Comparison of ENCODE assay signal across 15 cellular contexts in the genomic region with DNA sequence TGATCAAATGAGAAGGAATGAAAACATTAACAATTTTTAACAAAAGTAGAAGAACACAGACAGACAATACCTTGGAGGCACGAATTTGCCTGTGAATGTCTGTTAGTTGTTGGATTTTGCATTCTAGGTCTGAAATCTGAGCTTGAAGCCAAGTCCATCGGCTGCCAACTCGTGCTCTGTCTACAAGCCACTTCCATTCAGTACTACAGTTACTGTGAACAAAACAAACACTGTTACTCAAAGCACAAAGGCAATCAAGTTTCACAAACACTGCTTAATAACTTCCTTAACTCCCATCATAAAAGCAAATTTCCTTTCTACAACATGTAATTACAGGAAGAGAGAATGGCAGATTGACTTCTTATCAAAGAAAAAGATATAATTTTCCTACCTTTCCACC. TPM values are rescaled to one million over a fixed set of nuclear protein-coding genes. Genes with fewer than 3 reads are reported as not detected.
DNase-seq lines count a peak whose midpoint lies in the region; ATAC-seq and TF ChIP-seq lines count a peak whose summit lies in the region.
"Had no signal": no experiment of that assay in that cellular context is flagged by ENCODE, and none has a peak within 500 bp of the region (broad histone marks: within the 10 kb centered on the region; RNA-seq: fewer than 3 reads in every experiment).

No MANE protein-coding gene starts in this region.

- H3K4me3 ChIP-seq in GM23338 (no peak overlapping the region), astrocyte of the cerebellum (ENCODE audit: low read depth, low read length) (no peak overlapping the region)
- H3K4me3 ChIP-seq: adrenal gland, HAP-1 had no signal

- no peaks in the 10 kb centered on the region for H3K9me2 ChIP-seq in GM23338 (ENCODE audit: insufficient read depth)

- TF ChIP-seq CTCF in GM23338 (conservative IDR thresholded peaks at IDR 0.05; ENCODE audit: low read depth in 2 of 2) (no peak), astrocyte of the cerebellum (IDR thresholded peaks at IDR 0.05; ENCODE audit: low read depth, low read length, missing control alignments) (no peak)

- peaks cover 12% of the 10 kb centered on the region; the same call in 2 of the 3 replicates for H3K4me1 Mint-ChIP-seq in GM23338

- no peaks in the 10 kb centered on the region for H3F3A ChIP-seq in GM23338 (replicated peaks; ENCODE audit: low read depth)

- no peaks in the 10 kb centered on the region for H3K27me3 Mint-ChIP-seq in GM23338 (ENCODE audit: insufficient read depth, low read depth, poor library complexity)

- no peak overlapping the region for H2AFZ ChIP-seq in GM23338

- H3K4me2 ChIP-seq in GM23338, result no peak overlapping the region

- H4K20me1 ChIP-seq in GM23338 (replicated peaks; ENCODE audit: insufficient read depth), result no peaks in the 10 kb centered on the region

- no peaks in the 10 kb centered on the region for H3K27me3 ChIP-seq in GM23338 (ENCODE audit: insufficient read depth)
- H3K27me3 ChIP-seq: adrenal gland had no signal

- no peaks in the 10 kb centered on the region for H3K79me2 ChIP-seq in GM23338 (replicated peaks; ENCODE audit: insufficient read depth)

- peak overlapping the region; percentile 16; the same call in 1 of the 2 replicates for H3K27ac Mint-ChIP-seq in GM23338

- DNase-seq in GM23338 (ENCODE audit: low spot score), result peak; percentile 14
- DNase-seq in NCI-H1930 (lab: John Stamatoyannopoulos, UW), result peak; percentile 34 to 55
- DNase-seq in astrocyte of the cerebellum (ENCODE audit: low read depth), result peak; percentile 4
- DNase-seq in left lobe of liver (ENCODE audit: low spot score), result peak; percentile 50
- no peak for DNase-seq in stimulated activated CD4-positive, alpha-beta T cell treated with anti-CD3 and anti-CD28 coated beads, Interleukin-2, amount 100 ng/mL, for 24 hours
- DNase-seq in OCI-M2 (lab: John Stamatoyannopoulos, UW; ENCODE audit: unreplicated experiment), result no peak
- DNase-seq: activated T-cell treated with anti-CD3 and anti-CD28 coated beads, Interleukin-2, amount 50 U/mL, for 1 hour; adrenal gland; C1 segment of cervical spinal cord; left cardiac atrium; MM.1S; OCI-M1 had no signal

- in situ Hi-C loops in astrocyte of the cerebellum (cut with HindIII; ENCODE audit: low sequenced_read_pairs), result no loop called here

- ATAC-seq in GM23338, result no peak; the same call in 2 of the 3 replicates
- ATAC-seq in left lobe of liver, result peak; percentile 85
- ATAC-seq in HG02571 (IDR thresholded peaks at IDR 0.05; ENCODE audit: unreplicated experiment), result no peak
- ATAC-seq in GM18870 (IDR thresholded peaks at IDR 0.05; ENCODE audit: unreplicated experiment), result no peak
- ATAC-seq: left cardiac atrium had no signal

- no peak overlapping the region for H3K27ac ChIP-seq in GM23338 (ENCODE audit: low read depth)
- H3K27ac ChIP-seq: adrenal gland had no signal

- H3K4me1 ChIP-seq in GM23338 (ENCODE audit: insufficient read depth), result peaks cover 11% of the 10 kb centered on the region

- H3K9me3 Mint-ChIP-seq in GM23338, result peaks cover 11% of the 10 kb centered on the region; the same call in 2 of the 3 replicates

- H3K4me3 Mint-ChIP-seq in GM23338, result no peak overlapping the region

- peaks cover 23% of the 10 kb centered on the region for H3K36me3 Mint-ChIP-seq in GM23338 (ENCODE audit: low read depth)

- H3K36me3 ChIP-seq in GM23338 (ENCODE audit: insufficient read depth), result no peaks in the 10 kb centered on the region
- H3K36me3 ChIP-seq: adrenal gland, HAP-1 had no signal

TF ChIP-seq in GM23338, 12 proteins besides CTCF, POLR2A, EP300 and RAD21:
- TF ChIP-seq JUNB (IDR thresholded peaks at IDR 0.05; ENCODE audit: unreplicated experiment) (no peak), POLR2AphosphoS5 (IDR thresholded peaks at IDR 0.05; ENCODE audit: low read depth) (no peak), ZNF114 (CRISPR knock-in tag; IDR thresholded peaks at IDR 0.05) (no peak), EZH2phosphoT487 (IDR thresholded peaks at IDR 0.05; ENCODE audit: unreplicated experiment) (no peak), CREB1 (CRISPR knock-in tag; IDR thresholded peaks at IDR 0.05; ENCODE audit: low read depth) (no peak), STAT1 (IDR thresholded peaks at IDR 0.05; ENCODE audit: unreplicated experiment) (no peak)
- TF ChIP-seq, protein P1, sequence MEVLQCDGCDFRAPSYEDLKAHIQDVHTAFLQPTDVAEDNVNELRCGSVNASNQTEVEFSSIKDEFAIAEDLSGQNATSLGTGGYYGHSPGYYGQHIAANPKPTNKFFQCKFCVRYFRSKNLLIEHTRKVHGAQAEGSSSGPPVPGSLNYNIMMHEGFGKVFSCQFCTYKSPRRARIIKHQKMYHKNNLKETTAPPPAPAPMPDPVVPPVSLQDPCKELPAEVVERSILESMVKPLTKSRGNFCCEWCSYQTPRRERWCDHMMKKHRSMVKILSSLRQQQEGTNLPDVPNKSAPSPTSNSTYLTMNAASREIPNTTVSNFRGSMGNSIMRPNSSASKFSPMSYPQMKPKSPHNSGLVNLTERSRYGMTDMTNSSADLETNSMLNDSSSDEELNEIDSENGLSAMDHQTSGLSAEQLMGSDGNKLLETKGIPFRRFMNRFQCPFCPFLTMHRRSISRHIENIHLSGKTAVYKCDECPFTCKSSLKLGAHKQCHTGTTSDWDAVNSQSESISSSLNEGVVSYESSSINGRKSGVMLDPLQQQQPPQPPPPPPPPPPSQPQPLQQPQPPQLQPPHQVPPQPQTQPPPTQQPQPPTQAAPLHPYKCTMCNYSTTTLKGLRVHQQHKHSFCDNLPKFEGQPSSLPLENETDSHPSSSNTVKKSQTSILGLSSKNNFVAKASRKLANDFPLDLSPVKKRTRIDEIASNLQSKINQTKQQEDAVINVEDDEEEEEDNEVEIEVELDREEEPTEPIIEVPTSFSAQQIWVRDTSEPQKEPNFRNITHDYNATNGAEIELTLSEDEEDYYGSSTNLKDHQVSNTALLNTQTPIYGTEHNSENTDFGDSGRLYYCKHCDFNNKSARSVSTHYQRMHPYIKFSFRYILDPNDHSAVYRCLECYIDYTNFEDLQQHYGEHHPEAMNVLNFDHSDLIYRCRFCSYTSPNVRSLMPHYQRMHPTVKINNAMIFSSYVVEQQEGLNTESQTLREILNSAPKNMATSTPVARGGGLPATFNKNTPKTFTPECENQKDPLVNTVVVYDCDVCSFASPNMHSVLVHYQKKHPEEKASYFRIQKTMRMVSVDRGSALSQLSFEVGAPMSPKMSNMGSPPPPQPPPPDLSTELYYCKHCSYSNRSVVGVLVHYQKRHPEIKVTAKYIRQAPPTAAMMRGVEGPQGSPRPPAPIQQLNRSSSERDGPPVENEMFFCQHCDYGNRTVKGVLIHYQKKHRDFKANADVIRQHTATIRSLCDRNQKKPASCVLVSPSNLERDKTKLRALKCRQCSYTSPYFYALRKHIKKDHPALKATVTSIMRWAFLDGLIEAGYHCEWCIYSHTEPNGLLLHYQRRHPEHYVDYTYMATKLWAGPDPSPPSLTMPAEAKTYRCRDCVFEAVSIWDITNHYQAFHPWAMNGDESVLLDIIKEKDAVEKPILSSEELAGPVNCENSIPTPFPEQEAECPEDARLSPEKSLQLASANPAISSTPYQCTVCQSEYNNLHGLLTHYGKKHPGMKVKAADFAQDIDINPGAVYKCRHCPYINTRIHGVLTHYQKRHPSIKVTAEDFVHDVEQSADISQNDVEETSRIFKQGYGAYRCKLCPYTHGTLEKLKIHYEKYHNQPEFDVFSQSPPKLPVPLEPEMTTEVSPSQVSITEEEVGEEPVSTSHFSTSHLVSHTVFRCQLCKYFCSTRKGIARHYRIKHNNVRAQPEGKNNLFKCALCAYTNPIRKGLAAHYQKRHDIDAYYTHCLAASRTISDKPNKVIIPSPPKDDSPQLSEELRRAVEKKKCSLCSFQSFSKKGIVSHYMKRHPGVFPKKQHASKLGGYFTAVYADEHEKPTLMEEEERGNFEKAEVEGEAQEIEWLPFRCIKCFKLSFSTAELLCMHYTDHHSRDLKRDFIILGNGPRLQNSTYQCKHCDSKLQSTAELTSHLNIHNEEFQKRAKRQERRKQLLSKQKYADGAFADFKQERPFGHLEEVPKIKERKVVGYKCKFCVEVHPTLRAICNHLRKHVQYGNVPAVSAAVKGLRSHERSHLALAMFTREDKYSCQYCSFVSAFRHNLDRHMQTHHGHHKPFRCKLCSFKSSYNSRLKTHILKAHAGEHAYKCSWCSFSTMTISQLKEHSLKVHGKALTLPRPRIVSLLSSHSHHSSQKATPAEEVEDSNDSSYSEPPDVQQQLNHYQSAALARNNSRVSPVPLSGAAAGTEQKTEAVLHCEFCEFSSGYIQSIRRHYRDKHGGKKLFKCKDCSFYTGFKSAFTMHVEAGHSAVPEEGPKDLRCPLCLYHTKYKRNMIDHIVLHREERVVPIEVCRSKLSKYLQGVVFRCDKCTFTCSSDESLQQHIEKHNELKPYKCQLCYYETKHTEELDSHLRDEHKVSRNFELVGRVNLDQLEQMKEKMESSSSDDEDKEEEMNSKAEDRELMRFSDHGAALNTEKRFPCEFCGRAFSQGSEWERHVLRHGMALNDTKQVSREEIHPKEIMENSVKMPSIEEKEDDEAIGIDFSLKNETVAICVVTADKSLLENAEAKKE (CRISPR knock-in tag; IDR thresholded peaks at IDR 0.05), result no peak

RNA-seq across cellular contexts. Expression of a gene that starts 42.2 kb away (rescaled TPM):
- total RNA-seq in GM23338 (2014; rRNA removed; shearing (Covaris generic)), result 21.1 and 21.2 TPM in 2 replicates
- polyA plus RNA-seq in GM23338 (2016; fragmentation: Nextera tagmentation; extraction: Ambion mirVana), result 6.5 and 7.4 TPM in 2 replicates
- total RNA-seq in left lobe of liver, result 14.2 TPM

Comparison
In these comparisons a context has a peak if more than half of its experiments do, and no peak if none do; other contexts are left out.
1. DNase-seq: peak in GM23338 (single experiment), NCI-H1930 (2 of 2), astrocyte of the cerebellum (single experiment) and left lobe of liver (single experiment); none in stimulated activated CD4-positive, alpha-beta T cell treated with anti-CD3 and anti-CD28 coated beads, Interleukin-2, amount 100 ng/mL, for 24 hours (0 of 2) and OCI-M2 (single experiment).